In the genomic region with DNA sequence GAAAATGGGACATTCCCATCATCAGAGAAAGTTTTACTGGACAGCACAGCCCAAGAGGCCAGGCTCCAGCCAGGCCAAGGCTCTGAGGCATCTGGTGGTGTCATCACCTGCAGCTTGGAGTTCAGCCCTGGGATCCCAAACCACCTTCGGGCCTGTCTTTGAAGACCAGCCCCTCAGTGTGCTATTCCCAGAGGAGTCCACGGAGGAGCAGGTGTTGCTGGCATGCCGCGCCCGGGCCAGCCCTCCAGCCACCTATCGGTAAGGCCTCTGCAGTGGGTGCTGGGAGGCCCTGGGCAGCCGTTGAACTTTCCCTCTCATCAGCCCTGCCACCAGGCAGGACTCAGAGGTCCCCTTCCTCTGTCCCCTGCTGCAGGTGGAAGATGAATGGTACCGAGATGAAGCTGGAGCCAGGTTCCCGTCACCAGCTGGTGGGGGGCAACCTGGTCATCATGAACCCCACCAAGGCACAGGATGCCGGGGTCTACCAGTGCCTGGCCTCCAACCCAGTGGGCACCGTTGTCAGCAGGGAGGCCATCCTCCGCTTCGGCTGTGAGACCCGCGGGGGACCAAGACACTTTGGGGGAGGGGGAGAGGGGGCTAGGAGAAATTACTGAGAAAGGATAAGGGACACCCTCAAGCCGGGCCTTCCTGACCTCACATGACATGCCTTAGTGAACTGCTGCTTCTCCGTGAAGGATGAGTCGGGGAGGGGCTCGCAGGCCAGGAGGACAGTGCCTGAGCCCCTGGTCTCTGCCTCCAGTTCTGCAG, we compare ENCODE assay signal across 28 cellular contexts. TPM values are rescaled to one million over a fixed set of nuclear protein-coding genes. Genes with fewer than 3 reads are reported as not detected.
"Had no signal": no experiment of that assay in that cellular context is flagged by ENCODE, and none has a peak within 500 bp of the region (broad histone marks: within the 10 kb centered on the region; RNA-seq: fewer than 3 reads in every experiment).

No MANE protein-coding gene starts in this region.

- H3K27ac Mint-ChIP-seq: immature natural killer cell; mesothelial cell of epicardium; naive B cell; natural killer cell; stimulated activated memory B cell treated with anti-CD40 and anti-IgM and Interleukin-4, amounts not matched to agents 10 μg/mL and 1 μg/mL and 100 μg/mL, for 72 hours; stimulated activated naive CD8-positive, alpha-beta T cell treated with anti-CD3 and anti-CD28 coated beads, Interleukin-15, amount 100 ng/mL, for 72 hours had no signal

- ATAC-seq: natural killer cell; pancreas; right cardiac atrium; sciatic nerve; stimulated activated memory B cell treated with anti-CD40 and anti-IgM and Interleukin-4, amounts not matched to agents 10 μg/mL and 1 μg/mL and 100 μg/mL, for 72 hours; stimulated activated naive CD8-positive, alpha-beta T cell treated with anti-CD3 and anti-CD28 coated beads, Interleukin-15, amount 100 ng/mL, for 72 hours; upper lobe of right lung had no signal

- H2AFZ ChIP-seq: neural progenitor cell had no signal

- H3K4me2 ChIP-seq: neural progenitor cell had no signal

- H3K36me3 ChIP-seq: left ventricle myocardium inferior, neural progenitor cell, pancreas, prostate gland, thyroid gland, transverse colon, upper lobe of right lung had no signal

- H3K36me3 Mint-ChIP-seq: immature natural killer cell; mesothelial cell of epicardium; naive B cell; natural killer cell; neural progenitor cell; stimulated activated memory B cell treated with anti-CD40 and anti-IgM and Interleukin-4, amounts not matched to agents 10 μg/mL and 1 μg/mL and 100 μg/mL, for 72 hours had no signal

- H3K27me3 ChIP-seq: neural progenitor cell, pancreas, testis, thyroid gland had no signal

- H3K4me3 ChIP-seq: left ventricle myocardium inferior, lung, neural progenitor cell, pancreas, prostate gland, testis, thyroid gland, transverse colon, upper lobe of right lung had no signal

- H3K4me3 Mint-ChIP-seq: immature natural killer cell; mesothelial cell of epicardium; naive B cell; natural killer cell; nephron progenitor cell; stimulated activated memory B cell treated with anti-CD40 and anti-IgM and Interleukin-4, amounts not matched to agents 10 μg/mL and 1 μg/mL and 100 μg/mL, for 72 hours; stimulated activated naive CD8-positive, alpha-beta T cell treated with anti-CD3 and anti-CD28 coated beads, Interleukin-15, amount 100 ng/mL, for 72 hours had no signal

- H3K9me3 ChIP-seq: left ventricle myocardium inferior, pancreas, prostate gland, testis, thyroid gland, transverse colon, upper lobe of right lung had no signal

- H3K9me3 Mint-ChIP-seq: immature natural killer cell; mesothelial cell of epicardium; naive B cell; natural killer cell; nephron progenitor cell; neural progenitor cell; stimulated activated memory B cell treated with anti-CD40 and anti-IgM and Interleukin-4, amounts not matched to agents 10 μg/mL and 1 μg/mL and 100 μg/mL, for 72 hours; stimulated activated naive CD8-positive, alpha-beta T cell treated with anti-CD3 and anti-CD28 coated beads, Interleukin-15, amount 100 ng/mL, for 72 hours had no signal

- H3K9ac ChIP-seq: neural progenitor cell had no signal

- H3K27ac ChIP-seq: left ventricle myocardium inferior, neural progenitor cell, pancreas, prostate gland, testis, thyroid gland, transverse colon, upper lobe of right lung had no signal

- DNase-seq: hypothalamus; immature natural killer cell; kidney; left ventricle myocardium inferior; mesendoderm; naive B cell; natural killer cell; nephron progenitor cell; retina; right cardiac atrium; small intestine; stimulated activated CD4-positive, alpha-beta T cell treated with anti-CD3 and anti-CD28 coated beads, Interleukin-1b, Interleukin-23, amount 100 ng/mL, for 48 hours; stimulated activated CD4-positive, alpha-beta T cell treated with anti-CD3 and anti-CD28 coated beads, Interleukin-2, amount 100 ng/mL, for 48 hours; stimulated activated CD4-positive, alpha-beta T cell treated with anti-CD3 and anti-CD28 coated beads, Interleukin-4, amount 100 ng/mL, for 4 hours; stimulated activated CD8-positive, alpha-beta memory T cell treated with anti-CD3 and anti-CD28 coated beads, Interleukin-4, amount 100 ng/mL, for 48 hours; stimulated activated naive CD4-positive, alpha-beta T cell treated with Interleukin-2 at 50 U/mL for 16 hours; stimulated activated naive CD8-positive, alpha-beta T cell treated with anti-CD3 and anti-CD28 coated beads, Interleukin-15, amount 100 ng/mL, for 72 hours; testis; thyroid gland; transverse colon; upper lobe of right lung had no signal

- H3K4me1 ChIP-seq: pancreas, prostate gland, testis, upper lobe of right lung had no signal

- H3K4me1 Mint-ChIP-seq: natural killer cell; stimulated activated naive CD8-positive, alpha-beta T cell treated with anti-CD3 and anti-CD28 coated beads, Interleukin-15, amount 100 ng/mL, for 72 hours had no signal

RNA-seq across cellular contexts. Expression of a gene that starts 15.0 kb away (rescaled TPM):
- total RNA-seq: natural killer cell, upper lobe of right lung had no signal
- polyA plus RNA-seq: immature natural killer cell had no signal
